ENCODE assay signal across 10 cellular contexts in the genomic region with DNA sequence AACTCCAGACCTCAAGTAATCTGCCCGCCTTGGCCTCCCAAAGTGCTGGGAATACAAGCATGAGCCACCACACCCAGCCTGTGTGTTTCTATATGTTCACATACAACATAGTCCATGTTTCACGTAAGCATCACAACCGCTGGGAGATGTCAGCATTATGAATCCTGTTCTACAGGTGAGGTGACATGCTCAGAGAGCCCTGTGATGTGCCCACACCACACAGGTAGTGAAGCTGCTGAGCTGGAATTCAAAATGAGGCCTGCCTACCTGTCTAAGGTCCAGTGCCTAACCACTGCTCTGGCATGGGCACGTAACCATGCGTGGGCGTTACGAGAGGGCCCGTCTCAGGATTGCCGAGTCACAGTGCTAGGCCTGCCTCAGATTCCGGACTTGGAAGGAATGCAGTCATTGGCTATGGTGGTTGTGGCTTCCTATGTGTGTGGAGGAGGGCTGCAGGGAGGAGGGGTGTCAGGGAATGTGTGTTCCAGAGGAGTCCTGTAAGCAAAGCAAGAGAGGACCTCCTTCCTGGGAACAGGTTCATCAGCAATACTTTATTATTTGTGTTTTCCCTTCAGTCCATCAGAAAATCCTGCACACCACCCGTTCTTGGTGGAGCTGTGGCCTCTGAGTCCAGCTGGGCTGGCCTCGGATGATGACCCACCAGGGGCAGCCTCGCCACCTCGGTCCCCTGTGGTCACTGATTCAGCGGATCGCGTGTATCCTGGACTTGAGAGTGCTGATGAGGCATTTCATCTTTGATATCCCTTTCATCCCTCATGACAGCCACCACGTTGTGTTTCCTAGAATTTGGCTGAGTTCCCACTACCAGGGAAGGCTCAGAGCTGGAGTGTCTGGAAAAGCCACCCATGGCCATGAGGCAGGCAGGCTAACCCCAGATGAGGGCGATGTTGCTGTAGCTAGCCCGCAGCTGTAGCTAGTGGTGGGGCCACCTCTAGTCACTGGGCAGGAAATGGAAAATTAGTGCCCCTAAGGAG. TPM values are rescaled to one million over a fixed set of nuclear protein-coding genes. Genes with fewer than 3 reads are reported as not detected.
DNase-seq lines count a peak whose midpoint lies in the region; ATAC-seq, FAIRE-seq and TF ChIP-seq lines count a peak whose summit lies in the region.
"Had no signal": no experiment of that assay in that cellular context is flagged by ENCODE, and none has a peak within 500 bp of the region (broad histone marks: within the 10 kb centered on the region; RNA-seq: fewer than 3 reads in every experiment).

No MANE protein-coding gene starts in this region.

- peaks cover 14% of the 10 kb centered on the region for H3K36me3 Mint-ChIP-seq in astrocyte (ENCODE audit: low read depth, unreplicated experiment)
- H3K36me3 Mint-ChIP-seq in CD4-positive, alpha-beta T cell (ENCODE audit: low read depth), result peaks cover 20% of the 10 kb centered on the region

- WGBS in lung, 2 donors, result 60 to 71% methylated on average over 20 of the region's 20 CpGs

- H3K4me1 Mint-ChIP-seq in astrocyte (ENCODE audit: low read depth, unreplicated experiment), result peaks cover 49% of the 10 kb centered on the region
- H3K4me1 Mint-ChIP-seq in CD4-positive, alpha-beta T cell (ENCODE audit: low read depth), result peaks cover 25% of the 10 kb centered on the region

- peak; percentile 31 for ATAC-seq in lung (ENCODE audit: insufficient read depth, low FRiP score)
- ATAC-seq in GM21737 (IDR thresholded peaks at IDR 0.05; ENCODE audit: unreplicated experiment), result no peak
- no peak for ATAC-seq in CD4-positive, alpha-beta T cell (ENCODE audit: poor library complexity)

- in situ Hi-C loops in ACHN (cut with HindIII; ENCODE audit: low pct_ligation_motif_present, low pct_unique_long_range_greater_than_20kb, low sequenced_read_pairs), result loop anchor here (25.0 kb wide), 1 partner anchor 178 kb away; no protein-coding TSS in a partner anchor
- in situ Hi-C loops in GM13976 (cut with MboI; ENCODE audit: low sequenced_read_pairs, unreplicated experiment), result loop anchor here (25.0 kb wide), 1 partner anchor 378 kb away; the partner anchor contains the start of genes CCDC142, LBX2 and TTC31

- no peaks in the 10 kb centered on the region for H3K27me3 ChIP-seq in astrocyte (ENCODE audit: insufficient read depth, low read length)
- no peaks in the 10 kb centered on the region for H3K27me3 ChIP-seq in lung (ENCODE audit: control insufficient read depth, insufficient read depth)
- no peaks in the 10 kb centered on the region for H3K27me3 ChIP-seq in CD4-positive, alpha-beta T cell (ENCODE audit: control insufficient read depth, insufficient read depth, low read length)

- no peak for TF ChIP-seq CTCF in HEK293 (tag by site-specific recombination; IDR thresholded peaks at IDR 0.05)
- TF ChIP-seq CTCF in astrocyte (IDR thresholded peaks at IDR 0.05; ENCODE audit: insufficient read depth, low read depth, low read length), result no peak
- TF ChIP-seq CTCF in lung (IDR thresholded peaks at IDR 0.05; ENCODE audit: control extremely low read depth, extremely low read depth), result no peak
- TF ChIP-seq CTCF in GM13976 (IDR thresholded peaks at IDR 0.05; ENCODE audit: borderline replicate concordance, control extremely low read depth, extremely low read depth, insufficient read depth, missing control alignments), result no peak
- no peak for TF ChIP-seq CTCF in CD4-positive, alpha-beta T cell (IDR thresholded peaks at IDR 0.05)

- no peaks in the 10 kb centered on the region for H3K79me2 ChIP-seq in astrocyte (ENCODE audit: insufficient read depth, low read length)

- H3K9ac ChIP-seq in astrocyte (ENCODE audit: low read length), result peak overlapping the region; percentile 5

- no peak overlapping the region for H3K4me3 Mint-ChIP-seq in astrocyte (ENCODE audit: unreplicated experiment)
- no peak overlapping the region for H3K4me3 Mint-ChIP-seq in CD4-positive, alpha-beta T cell

- H4K20me1 ChIP-seq in astrocyte (ENCODE audit: insufficient read depth, low read length), result no peaks in the 10 kb centered on the region

- FAIRE-seq in astrocyte (lab: Jason Lieb, UNC), result no peak
- FAIRE-seq: D721Med had no signal

- H3K4me3 ChIP-seq in HEK293 (ENCODE audit: low read depth, low read length), result no peak overlapping the region
- H3K4me3 ChIP-seq in astrocyte (ENCODE audit: insufficient read depth, low read depth, low read length), result no peak overlapping the region
- H3K4me3 ChIP-seq in lung, result no peak overlapping the region

- peak overlapping the region; percentile 61 for H3K4me2 ChIP-seq in astrocyte (ENCODE audit: low read length)

- peak overlapping the region; percentile 55 for H3K27ac Mint-ChIP-seq in astrocyte (ENCODE audit: unreplicated experiment)
- no peak overlapping the region for H3K27ac Mint-ChIP-seq in CD4-positive, alpha-beta T cell

- peak overlapping the region; percentile 54 for H2AFZ ChIP-seq in astrocyte (ENCODE audit: low read depth, low read length)

- intact Hi-C loops in CD4-positive, alpha-beta T cell (cut with DNase I, micrococcal nuclease), result no loop called here

- CTCF ChIA-PET in HEK293 (lab: Yijun Ruan, JAX), result interaction anchor here (0.7 to 1.1 kb wide), 2 partner anchors 30 to 150 kb away, joined by 3 read pairs; no protein-coding TSS in a partner anchor
- CTCF ChIA-PET in CD4-positive, alpha-beta T cell (lab: Charles Lee), result no interaction called here

- H3K4me1 ChIP-seq in HEK293 (ENCODE audit: control insufficient read depth, insufficient read depth, low read length) (peaks cover 5% of the 10 kb centered on the region), astrocyte (ENCODE audit: insufficient read depth, low read length) (peaks cover 34% of the 10 kb centered on the region), lung (ENCODE audit: control insufficient read depth in 2 of 2, insufficient read depth in 2 of 2, low read length in 2 of 2) (peaks cover 9 to 27% of the 10 kb centered on the region in 2 donors)

- POLR2A ChIA-PET in HEK293 (lab: Yijun Ruan, JAX), result interaction anchor here (1.1 kb wide), 1 partner anchor 31 kb away, joined by 4 read pairs; the partner anchor contains the start of gene HK2
- POLR2A ChIA-PET in CD4-positive, alpha-beta T cell (lab: Charles Lee), result no interaction called here

- H3K36me3 ChIP-seq in HEK293 (ENCODE audit: control insufficient read depth in 2 of 2, insufficient read depth in 1 of 2, low read length in 2 of 2), result peaks cover 0 to 4% of the 10 kb centered on the region in 2 experiments; a peak in 1 of 3 replicates
- no peaks in the 10 kb centered on the region for H3K36me3 ChIP-seq in astrocyte (ENCODE audit: insufficient read depth, low read length)
- peaks cover 0 to 2% of the 10 kb centered on the region in 2 donors for H3K36me3 ChIP-seq in lung (ENCODE audit: control insufficient read depth in 2 of 2, insufficient read depth in 2 of 2, low read length in 2 of 2)

- H3K27ac ChIP-seq in HEK293 (ENCODE audit: extremely low read depth, low read depth, low read length) (no peak overlapping the region), astrocyte (ENCODE audit: low read depth, low read length) (peak overlapping the region; percentile 21), lung (ENCODE audit: low read depth in 1 of 2, low read length in 1 of 2) (peak overlapping the region in 1 of 2 donors; percentile 11)
- H3K27ac ChIP-seq in CD4-positive, alpha-beta T cell (ENCODE audit: low read depth, low read length), result no peak overlapping the region

- no peaks in the 10 kb centered on the region for H3K9me3 Mint-ChIP-seq in astrocyte (ENCODE audit: unreplicated experiment)
- no peaks in the 10 kb centered on the region for H3K9me3 Mint-ChIP-seq in CD4-positive, alpha-beta T cell

- H3K9me3 ChIP-seq in HEK293 (ENCODE audit: control insufficient read depth, insufficient read depth, low read depth, low read length) (no peaks in the 10 kb centered on the region), astrocyte (ENCODE audit: insufficient read depth, low read depth, low read length) (no peaks in the 10 kb centered on the region), lung (ENCODE audit: control insufficient read depth in 2 of 2, insufficient read depth in 1 of 2, low read length in 1 of 2) (no peaks in the 10 kb centered on the region)
- no peaks in the 10 kb centered on the region for H3K9me3 ChIP-seq in CD4-positive, alpha-beta T cell (ENCODE audit: control insufficient read depth, low read length)

- no peaks in the 10 kb centered on the region for H3K27me3 Mint-ChIP-seq in astrocyte (ENCODE audit: low read depth, unreplicated experiment)
- no peaks in the 10 kb centered on the region for H3K27me3 Mint-ChIP-seq in CD4-positive, alpha-beta T cell

- peak; percentile 15 for DNase-seq in ACHN
- peak; percentile 76 for DNase-seq in astrocyte (ENCODE audit: low read depth)
- no peak for DNase-seq in lung (ENCODE audit: low spot score)
- DNase-seq in GM13976 (ENCODE audit: low spot score), result no peak
- no peak for DNase-seq in C1 segment of cervical spinal cord (lab: John Stamatoyannopoulos, UW)
- no peak for DNase-seq in CD4-positive, alpha-beta T cell
- DNase-seq: foreskin melanocyte had no signal

TF ChIP-seq in HEK293, 187 proteins besides CTCF, POLR2A, EP300 and RAD21 (continues in another document):
- TF ChIP-seq ZNF426 (tag by site-specific recombination; IDR thresholded peaks at IDR 0.05) (no peak), ZNF621 (tag by site-specific recombination; IDR thresholded peaks at IDR 0.05) (no peak), ZNF37A (tag by site-specific recombination; IDR thresholded peaks at IDR 0.05) (no peak), ZNF600 (tag by site-specific recombination; IDR thresholded peaks at IDR 0.05) (peak; percentile 52; the same call in 1 of the 2 replicates), ZNF366 (tag by site-specific recombination; conservative IDR thresholded peaks at IDR 0.05) (no peak), ZFHX2 (tag by site-specific recombination; conservative IDR thresholded peaks at IDR 0.05) (peak; percentile 33), ZBTB6 (tag by site-specific recombination; IDR thresholded peaks at IDR 0.05) (no peak)

RNA-seq across cellular contexts. Expression of gene HK2, which starts 31.1 kb away (rescaled TPM):
- total RNA-seq in astrocyte (46.2 and 46.7 TPM in 2 replicates), lung (10 to 100 TPM; 13.6 to 43.1 TPM)
- 10 to 100 TPM; 18.9 to 22.6 TPM for polyA plus RNA-seq in lung
- total RNA-seq in CD4-positive, alpha-beta T cell, result 1 to 10 TPM; 7.7 to 8.9 TPM

Comparison
In these comparisons a context has a peak if more than half of its experiments do, and no peak if none do; other contexts are left out.
1. DNase-seq: peak in ACHN (single experiment) and astrocyte (single experiment); none in lung (single experiment), GM13976 (single experiment), C1 segment of cervical spinal cord (0 of 14) and CD4-positive, alpha-beta T cell (0 of 10).